9 cellular contexts compared by ENCODE assay signal in the genomic region with DNA sequence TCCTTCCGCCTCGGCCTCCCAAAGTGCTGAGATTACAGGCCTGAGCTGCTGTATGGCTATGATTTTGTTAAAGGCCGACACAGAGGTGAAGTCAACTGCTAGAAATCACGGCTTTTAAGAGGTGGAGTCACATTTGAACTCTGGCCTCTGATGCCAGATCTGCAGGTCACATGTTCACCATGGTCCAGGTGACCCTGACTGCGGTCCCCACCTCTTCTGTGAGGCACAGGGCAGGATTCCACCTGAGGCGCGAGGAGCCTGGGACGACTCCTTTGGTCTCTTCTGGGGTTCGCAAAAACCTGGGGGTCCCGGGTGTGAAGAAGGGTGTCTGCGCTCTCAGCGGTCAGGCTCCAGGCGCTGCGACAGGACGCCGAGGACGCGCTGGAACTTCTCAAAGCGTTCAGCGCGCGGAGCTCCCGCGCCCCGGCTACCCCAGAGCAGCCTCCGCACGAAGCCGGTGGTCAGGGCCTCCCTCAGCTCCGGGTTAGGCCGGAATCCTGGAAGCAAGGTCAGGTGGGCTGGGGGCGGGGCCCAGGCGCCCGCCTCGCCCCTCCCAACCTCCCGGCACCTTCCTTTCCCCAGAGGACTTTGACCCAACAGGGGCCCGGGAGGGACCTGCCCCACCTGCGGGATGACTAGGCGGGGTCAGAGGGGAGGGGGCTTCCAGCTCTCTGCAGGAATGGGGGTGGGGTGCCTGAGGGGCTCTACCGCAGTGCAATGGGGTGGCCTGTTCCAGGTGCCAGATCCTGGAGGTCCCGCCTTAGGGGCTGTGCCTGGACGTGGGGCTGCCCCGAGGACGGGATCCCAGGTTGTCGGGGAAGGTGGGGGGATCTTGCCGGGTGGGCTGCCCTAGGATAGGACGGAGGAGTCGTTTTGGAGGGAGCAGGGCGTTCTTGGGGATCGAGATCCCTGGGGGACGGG. TPM values are rescaled to one million over a fixed set of nuclear protein-coding genes. Genes with fewer than 3 reads are reported as not detected.
A peak's percentile ranks its signal among the peaks of the same experiment; 100 is the strongest.
DNase-seq lines count a peak whose midpoint lies in the region; ATAC-seq and TF ChIP-seq lines count a peak whose summit lies in the region.
"Had no signal": no experiment of that assay in that cellular context is flagged by ENCODE, and none has a peak within 500 bp of the region (broad histone marks: within the 10 kb centered on the region; RNA-seq: fewer than 3 reads in every experiment).

No MANE protein-coding gene starts in this region.

- no peak for TF ChIP-seq POLR2A in NB4 (IDR thresholded peaks at IDR 0.05; ENCODE audit: extremely low read depth, insufficient read length)

- ATAC-seq in GM18909 (IDR thresholded peaks at IDR 0.05; ENCODE audit: poor library complexity, unreplicated experiment) (no peak), GM19023 (IDR thresholded peaks at IDR 0.05; ENCODE audit: unreplicated experiment) (no peak), HG02588 (IDR thresholded peaks at IDR 0.05; ENCODE audit: unreplicated experiment) (no peak)

- peaks cover 3 to 11% (median 8%) of the 10 kb centered on the region in 4 donors for H3K4me1 Mint-ChIP-seq in CD4-positive, alpha-beta memory T cell
- peaks cover 9% of the 10 kb centered on the region for H3K4me1 Mint-ChIP-seq in nephron progenitor cell

- TF ChIP-seq CTCF in NB4 (IDR thresholded peaks at IDR 0.05; ENCODE audit: low read depth, low read length) (no peak), epithelial cell of proximal tubule (conservative IDR thresholded peaks at IDR 0.05; ENCODE audit: low read depth, low read length) (no peak), nephron progenitor cell (IDR thresholded peaks at IDR 0.05) (no peak)

- no peak for DNase-seq in CD4-positive, alpha-beta memory T cell
- DNase-seq in NB4 (ENCODE audit: low read depth) (no peak), epithelial cell of proximal tubule (ENCODE audit: low read depth) (no peak), nephron progenitor cell (peak; percentile 66), SW480 (ENCODE audit: low spot score) (no peak)

- H3K27ac Mint-ChIP-seq in CD4-positive, alpha-beta memory T cell: peak overlapping the region in 4 of 7 donors; percentile 24 to 93 (median 68)
- H3K27ac Mint-ChIP-seq in nephron progenitor cell: no peak overlapping the region
- H3K27ac Mint-ChIP-seq: activated T-cell treated with anti-CD3 and anti-CD28 coated beads, Interleukin-2, amount 50 U/mL, for 72 hours had no signal

- POLR2A ChIA-PET in CD4-positive, alpha-beta memory T cell (lab: Charles Lee; ENCODE audit: partially characterized antibody): interaction anchor here (0.7 to 1.5 kb wide), 5 partner anchors 14 to 151 kb away, joined by 3 to 5 read pairs (median 5); a partner anchor contains a TSS

- intact Hi-C loops in CD4-positive, alpha-beta memory T cell (cut with micrococcal nuclease): loop anchor here (1.0 to 5.0 kb wide), 4 partner anchors 15 to 236 kb away; a partner anchor contains a TSS

- no peaks in the 10 kb centered on the region for H3K27me3 ChIP-seq in CD4-positive, alpha-beta memory T cell (ENCODE audit: insufficient read depth, low read length)

- peak overlapping the region; percentile 38 for H3K27ac ChIP-seq in CD4-positive, alpha-beta memory T cell (ENCODE audit: low read depth, low read length)

- no peak overlapping the region for H3K4me3 ChIP-seq in CD4-positive, alpha-beta memory T cell (ENCODE audit: low read length in 2 of 2)
- H3K4me3 ChIP-seq in NB4 (ENCODE audit: low read depth, low read length): peak overlapping the region; percentile 34
- H3K4me3 ChIP-seq in epithelial cell of proximal tubule (ENCODE audit: low read depth, low read length): peak overlapping the region; percentile 47

- CTCF ChIA-PET in CD4-positive, alpha-beta memory T cell (lab: Charles Lee; ENCODE audit: partially characterized antibody): interaction anchor here (0.6 to 1.7 kb wide), 6 partner anchors 51 to 159 kb away, joined by 3 to 6 read pairs (median 4); no protein-coding TSS in a partner anchor

- H3K27me3 Mint-ChIP-seq in CD4-positive, alpha-beta memory T cell: no peaks in the 10 kb centered on the region
- peaks cover 7% of the 10 kb centered on the region for H3K27me3 Mint-ChIP-seq in nephron progenitor cell (ENCODE audit: low read depth, poor library complexity)

- H3K36me3 Mint-ChIP-seq in CD4-positive, alpha-beta memory T cell: peaks cover 30 to 45% of the 10 kb centered on the region in 2 donors
- peaks cover 33% of the 10 kb centered on the region for H3K36me3 Mint-ChIP-seq in nephron progenitor cell (ENCODE audit: low read depth)

- H3K4me3 Mint-ChIP-seq in CD4-positive, alpha-beta memory T cell: peak overlapping the region in 1 of 8 donors; percentile 8
- H3K4me3 Mint-ChIP-seq in nephron progenitor cell: peak overlapping the region; percentile 73

- H3K4me1 ChIP-seq in CD4-positive, alpha-beta memory T cell (ENCODE audit: insufficient read depth, low read length): no peaks in the 10 kb centered on the region

- no peaks in the 10 kb centered on the region for H3K9me3 ChIP-seq in CD4-positive, alpha-beta memory T cell (ENCODE audit: control insufficient read depth in 1 of 2, low read length in 2 of 2)

- H3K9me3 Mint-ChIP-seq in CD4-positive, alpha-beta memory T cell: no peaks in the 10 kb centered on the region
- H3K9me3 Mint-ChIP-seq in nephron progenitor cell: no peaks in the 10 kb centered on the region
- H3K9me3 Mint-ChIP-seq: activated T-cell treated with anti-CD3 and anti-CD28 coated beads, Interleukin-2, amount 50 U/mL, for 72 hours had no signal

- H3K36me3 ChIP-seq in CD4-positive, alpha-beta memory T cell (ENCODE audit: insufficient read depth, low read length): peaks cover 29% of the 10 kb centered on the region

RNA-seq across cellular contexts. Expression of a gene that starts 13.0 kb away (rescaled TPM):
- total RNA-seq in CD4-positive, alpha-beta memory T cell: 1 to 10 TPM; 6.1 to 6.5 TPM
- polyA plus RNA-seq in CD4-positive, alpha-beta memory T cell: 1 to 10 TPM; 1.1 to 2.0 TPM
- 43.5 and 62.4 TPM in 2 replicates for total RNA-seq in epithelial cell of proximal tubule

RNA-seq across cellular contexts. Expression of a gene that starts 14.7 kb away (rescaled TPM):
- total RNA-seq in CD4-positive, alpha-beta memory T cell: 10 to 100 TPM; 59.3 to 64.3 TPM
- polyA plus RNA-seq in CD4-positive, alpha-beta memory T cell: 10 to 100 TPM; 26.9 to 37.9 TPM
- total RNA-seq in epithelial cell of proximal tubule: 26.6 and 27.6 TPM in 2 replicates

RNA-seq across cellular contexts. Expression of a gene that starts 15.1 kb away (rescaled TPM):
- 10 to 100 TPM; 75.6 to 85.3 TPM for total RNA-seq in CD4-positive, alpha-beta memory T cell
- 100 to 1,000 TPM in 1 of 2 donors, 10 to 100 TPM in 1; 99.2 to 183 TPM for polyA plus RNA-seq in CD4-positive, alpha-beta memory T cell
- 29.3 and 58.2 TPM in 2 replicates for total RNA-seq in epithelial cell of proximal tubule

RNA-seq across cellular contexts. Expression of a gene that starts 20.0 kb away (rescaled TPM):
- total RNA-seq in CD4-positive, alpha-beta memory T cell: 10 to 100 TPM; 82.5 to 87.6 TPM
- 10 to 100 TPM; 16.0 to 23.9 TPM for polyA plus RNA-seq in CD4-positive, alpha-beta memory T cell
- 1.3 and 1.4 TPM in 2 replicates for total RNA-seq in epithelial cell of proximal tubule

RNA-seq across cellular contexts. Expression of a gene that starts 32.1 kb away (rescaled TPM):
- total RNA-seq in CD4-positive, alpha-beta memory T cell: 1 to 10 TPM; 1.5 to 2.2 TPM
- polyA plus RNA-seq in CD4-positive, alpha-beta memory T cell: not detected
- 10.0 and 16.1 TPM in 2 replicates for total RNA-seq in epithelial cell of proximal tubule

Comparison
In these comparisons a context has a peak if more than half of its experiments do, and no peak if none do; other contexts are left out.
1. H3K4me3 ChIP-seq: peak in NB4 (single experiment) and epithelial cell of proximal tubule (single experiment); none in CD4-positive, alpha-beta memory T cell (0 of 2).